Comparison of ENCODE assay signal across 12 cellular contexts in genomic region chr15:40289140-40289775, GRCh38. TPM values are rescaled to one million over a fixed set of nuclear protein-coding genes. Genes with fewer than 3 reads are reported as not detected.
A peak's percentile ranks its signal among the peaks of the same experiment; 100 is the strongest.
DNase-seq lines count a peak whose midpoint lies in the region; ATAC-seq and TF ChIP-seq lines count a peak whose summit lies in the region.
"Had no signal": no experiment of that assay in that cellular context is flagged by ENCODE, and none has a peak within 500 bp of the region (broad histone marks: within the 10 kb centered on the region; RNA-seq: fewer than 3 reads in every experiment).

No MANE protein-coding gene starts in this region.

- TF ChIP-seq CTCF in 22Rv1 (IDR thresholded peaks at IDR 0.05) = peak; percentile 31
- TF ChIP-seq CTCF in right lobe of liver (IDR thresholded peaks at IDR 0.05) = peak in 3 of 4 donors; percentile 12 to 40 (median 21)
- no peak for TF ChIP-seq CTCF in CD14-positive monocyte (IDR thresholded peaks at IDR 0.05)

- H3K27ac ChIP-seq in 22Rv1 (no peak overlapping the region), right lobe of liver (no peak overlapping the region)
- H3K27ac ChIP-seq: BLaER1, left lung had no signal

- peaks cover 0 to 13% (median 0%) of the 10 kb centered on the region in 4 donors for H3K4me1 ChIP-seq in right lobe of liver

- WGBS in right lobe of liver (ENCODE audit: insufficient coverage, low coverage, low lambda C conversion rate, missing lambda C conversion rate) = 51% methylated on average over 2 of the region's 6 CpGs

- peaks cover 4 to 5% (median 5%) of the 10 kb centered on the region in 3 donors for H3K27me3 Mint-ChIP-seq in CD14-positive monocyte (ENCODE audit: low read depth in 3 of 3)

- peak; percentile 78 to 89 (median 83) for ATAC-seq in right lobe of liver
- ATAC-seq: GM23338, left lung had no signal

- no peak for TF ChIP-seq POLR2A in right lobe of liver (IDR thresholded peaks at IDR 0.05)

- DNase-seq in DMS153 treated with DMSO at 0.1 percent for 48 hours (lab: John Stamatoyannopoulos, UW; ENCODE audit: unreplicated experiment) = peak; percentile 2
- peak; percentile 32 for DNase-seq in SW480 (ENCODE audit: low spot score)
- peak; percentile 81 to 89 (median 85) for DNase-seq in right lobe of liver
- DNase-seq in HPDE6-E6E7 (ENCODE audit: extremely low spot score) = no peak
- no peak for DNase-seq in dedifferentiated amniotic fluid mesenchymal stem cell (ENCODE audit: extremely low spot score)
- no peak for DNase-seq in NCI-H2081 treated with DMSO at 0.1 percent for 48 hours (lab: John Stamatoyannopoulos, UW)
- DNase-seq in CD14-positive monocyte (ENCODE audit: low spot score) = no peak

- H3K36me3 ChIP-seq in right lobe of liver = no peaks in the 10 kb centered on the region

- peaks cover 65 to 93% of the 10 kb centered on the region in 2 donors for H3K36me3 Mint-ChIP-seq in CD14-positive monocyte

- no peaks in the 10 kb centered on the region for H3K9me3 Mint-ChIP-seq in CD14-positive monocyte
- H3K9me3 Mint-ChIP-seq: GM23338 had no signal

- H3K4me1 Mint-ChIP-seq in CD14-positive monocyte = peaks cover 35% of the 10 kb centered on the region

- no peak overlapping the region for H3K4me3 Mint-ChIP-seq in CD14-positive monocyte

- peak overlapping the region in 1 of 7 donors; percentile 2 for H3K27ac Mint-ChIP-seq in CD14-positive monocyte
- H3K27ac Mint-ChIP-seq: GM23338 had no signal

- intact Hi-C loops in right lobe of liver (cut with DNase I) = no loop called here
- intact Hi-C loops in CD14-positive monocyte (cut with micrococcal nuclease) = no loop called here

- no peaks in the 10 kb centered on the region for H3K27me3 ChIP-seq in right lobe of liver

- no peaks in the 10 kb centered on the region for H3K9me3 ChIP-seq in right lobe of liver
- H3K9me3 ChIP-seq: BLaER1, left lung had no signal

- H3K4me3 ChIP-seq in right lobe of liver = no peak overlapping the region
- H3K4me3 ChIP-seq: BLaER1, GM23338, left lung had no signal

RNA-seq across cellular contexts. Expression of gene ANKRD63, which starts 6.4 kb away (rescaled TPM):
- total RNA-seq in right lobe of liver = under 1 TPM in 1 of 6 experiments, not detected in 5; 0.24 TPM
- polyA plus RNA-seq in CD14-positive monocyte = not detected
- total RNA-seq: left lung, omental fat pad had no signal
- polyA plus RNA-seq: GM23338 had no signal

RNA-seq across cellular contexts. Expression of gene PLCB2, which starts 18.5 kb away (rescaled TPM):
- 10 to 100 TPM in 2 of 6 experiments, 1 to 10 TPM in 4; 5.0 to 18.0 (median 7.2) TPM for total RNA-seq in right lobe of liver
- polyA plus RNA-seq in CD14-positive monocyte = 10 to 100 TPM; 56.5 to 74.5 TPM

RNA-seq across cellular contexts. Expression of gene INAFM2, which starts 34.2 kb away (rescaled TPM):
- total RNA-seq in right lobe of liver = 1 to 10 TPM; 4.6 to 8.7 (median 5.8) TPM
- 1 to 10 TPM; 5.1 to 8.3 TPM for polyA plus RNA-seq in CD14-positive monocyte

RNA-seq across cellular contexts. Expression of gene PAK6, which starts 50.4 kb away (rescaled TPM):
- under 1 TPM in 4 of 6 experiments, not detected in 2; 0.05 to 0.19 (median 0.10) TPM for total RNA-seq in right lobe of liver
- not detected for polyA plus RNA-seq in CD14-positive monocyte

RNA-seq across cellular contexts. Expression of gene CCDC9B, which starts 51.5 kb away (rescaled TPM):
- total RNA-seq in right lobe of liver = 10 to 100 TPM in 1 of 6 experiments, 1 to 10 TPM in 5; 4.2 to 11.9 (median 4.7) TPM
- under 1 TPM; 0.13 to 0.39 TPM for polyA plus RNA-seq in CD14-positive monocyte

Comparison
In these comparisons a context has a peak if more than half of its experiments do, and no peak if none do; other contexts are left out.
1. DNase-seq: peak in DMS153 treated with DMSO at 0.1 percent for 48 hours (single experiment), SW480 (single experiment) and right lobe of liver (3 of 3); none in HPDE6-E6E7 (single experiment), dedifferentiated amniotic fluid mesenchymal stem cell (single experiment), NCI-H2081 treated with DMSO at 0.1 percent for 48 hours (single experiment) and CD14-positive monocyte (single experiment).